In genomic region chr9:94147776-94148175, GRCh38 we compare ENCODE assay signal across 23 cellular contexts.
"Had no signal": no experiment of that assay in that cellular context is flagged by ENCODE, and none has a peak within 500 bp of the region (broad histone marks: within the 10 kb centered on the region; RNA-seq: fewer than 3 reads in every experiment).

No MANE protein-coding gene starts in this region.

- H3K4me3 ChIP-seq: colonic mucosa, gastrocnemius medialis, left lung, ovary, psoas muscle, skin epidermis, spleen, suprapubic skin, transverse colon, vagina had no signal

- H3K36me3 ChIP-seq: colonic mucosa, gastrocnemius medialis, left lung, ovary, spleen, suprapubic skin, transverse colon, vagina had no signal

- DNase-seq: colonic mucosa; effector CD8-positive, alpha-beta T cell; endodermal cell; gastrocnemius medialis; left cardiac atrium; left lung; mesenchymal stem cell; midbrain; naive thymus-derived CD4-positive, alpha-beta T cell; nucleus accumbens; ovary; posterior cingulate gyrus; psoas muscle; right cardiac atrium; spleen; stimulated activated CD4-positive, alpha-beta T cell treated with anti-CD3 and anti-CD28 coated beads, Interleukin-2, amount 100 ng/mL, for 48 hours; stimulated activated CD8-positive, alpha-beta memory T cell treated with anti-CD3 and anti-CD28 coated beads, Interleukin-4, amount 100 ng/mL, for 48 hours; stimulated activated naive CD4-positive, alpha-beta T cell; stimulated activated naive CD8-positive, alpha-beta T cell treated with anti-CD3 and anti-CD28 coated beads, Interleukin-15, amount 100 ng/mL, for 72 hours; transverse colon had no signal

- H3K27ac ChIP-seq: colonic mucosa, gastrocnemius medialis, left lung, ovary, psoas muscle, spleen, suprapubic skin, transverse colon, vagina had no signal

- H3K9me3 ChIP-seq: colonic mucosa, gastrocnemius medialis, left lung, ovary, psoas muscle, spleen, suprapubic skin, transverse colon, vagina had no signal

- H3K27me3 ChIP-seq: colonic mucosa, gastrocnemius medialis, left lung, ovary, spleen, suprapubic skin, transverse colon, vagina had no signal

- ATAC-seq: gastrocnemius medialis; left cardiac atrium; left lung; naive thymus-derived CD4-positive, alpha-beta T cell; psoas muscle; right cardiac atrium; stimulated activated naive CD8-positive, alpha-beta T cell treated with anti-CD3 and anti-CD28 coated beads, Interleukin-15, amount 100 ng/mL, for 72 hours had no signal

- H3K4me1 ChIP-seq: colonic mucosa, gastrocnemius medialis, psoas muscle, transverse colon had no signal
